In the genomic region with DNA sequence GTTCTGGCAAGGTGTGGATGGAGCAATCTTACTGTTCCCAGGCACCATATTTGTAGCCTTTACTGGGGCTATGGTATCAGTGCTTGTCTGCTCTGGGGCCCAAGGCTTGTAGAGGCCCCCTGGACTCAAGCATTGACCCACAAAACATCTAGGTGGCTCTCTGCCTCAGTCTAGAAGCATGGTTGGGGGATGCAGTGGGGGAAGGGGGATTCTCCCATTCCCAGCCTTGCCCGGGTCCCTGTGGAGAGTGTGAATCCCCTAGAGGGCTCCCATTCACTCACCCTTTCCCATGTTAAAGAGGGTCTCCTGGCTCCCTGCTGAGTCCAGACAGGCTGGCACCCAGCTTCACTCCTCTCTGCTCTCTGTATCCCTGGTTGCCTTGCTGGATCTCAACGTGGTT, we compare ENCODE assay signal across 2 cellular contexts.
TF ChIP-seq lines count a peak whose summit lies in the region.

No MANE protein-coding gene starts in this region.

TF ChIP-seq in GM23338, 12 proteins besides CTCF, POLR2A, EP300 and RAD21 (continues in another document):
- TF ChIP-seq EZH2phosphoT487 (IDR thresholded peaks at IDR 0.05; ENCODE audit: unreplicated experiment) = no peak
- no peak for TF ChIP-seq ZNF331 (CRISPR knock-in tag; IDR thresholded peaks at IDR 0.05; ENCODE audit: low read depth)
- TF ChIP-seq ZNF114 (CRISPR knock-in tag; IDR thresholded peaks at IDR 0.05) = no peak
- no peak for TF ChIP-seq NANOG (IDR thresholded peaks at IDR 0.05; ENCODE audit: borderline replicate concordance)
- TF ChIP-seq STAT1 (IDR thresholded peaks at IDR 0.05; ENCODE audit: unreplicated experiment) = no peak
- no peak for TF ChIP-seq EZH2 (IDR thresholded peaks at IDR 0.05; ENCODE audit: low read depth, unreplicated experiment)
- TF ChIP-seq, protein P1, sequence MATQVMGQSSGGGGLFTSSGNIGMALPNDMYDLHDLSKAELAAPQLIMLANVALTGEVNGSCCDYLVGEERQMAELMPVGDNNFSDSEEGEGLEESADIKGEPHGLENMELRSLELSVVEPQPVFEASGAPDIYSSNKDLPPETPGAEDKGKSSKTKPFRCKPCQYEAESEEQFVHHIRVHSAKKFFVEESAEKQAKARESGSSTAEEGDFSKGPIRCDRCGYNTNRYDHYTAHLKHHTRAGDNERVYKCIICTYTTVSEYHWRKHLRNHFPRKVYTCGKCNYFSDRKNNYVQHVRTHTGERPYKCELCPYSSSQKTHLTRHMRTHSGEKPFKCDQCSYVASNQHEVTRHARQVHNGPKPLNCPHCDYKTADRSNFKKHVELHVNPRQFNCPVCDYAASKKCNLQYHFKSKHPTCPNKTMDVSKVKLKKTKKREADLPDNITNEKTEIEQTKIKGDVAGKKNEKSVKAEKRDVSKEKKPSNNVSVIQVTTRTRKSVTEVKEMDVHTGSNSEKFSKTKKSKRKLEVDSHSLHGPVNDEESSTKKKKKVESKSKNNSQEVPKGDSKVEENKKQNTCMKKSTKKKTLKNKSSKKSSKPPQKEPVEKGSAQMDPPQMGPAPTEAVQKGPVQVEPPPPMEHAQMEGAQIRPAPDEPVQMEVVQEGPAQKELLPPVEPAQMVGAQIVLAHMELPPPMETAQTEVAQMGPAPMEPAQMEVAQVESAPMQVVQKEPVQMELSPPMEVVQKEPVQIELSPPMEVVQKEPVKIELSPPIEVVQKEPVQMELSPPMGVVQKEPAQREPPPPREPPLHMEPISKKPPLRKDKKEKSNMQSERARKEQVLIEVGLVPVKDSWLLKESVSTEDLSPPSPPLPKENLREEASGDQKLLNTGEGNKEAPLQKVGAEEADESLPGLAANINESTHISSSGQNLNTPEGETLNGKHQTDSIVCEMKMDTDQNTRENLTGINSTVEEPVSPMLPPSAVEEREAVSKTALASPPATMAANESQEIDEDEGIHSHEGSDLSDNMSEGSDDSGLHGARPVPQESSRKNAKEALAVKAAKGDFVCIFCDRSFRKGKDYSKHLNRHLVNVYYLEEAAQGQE (IDR thresholded peaks at IDR 0.05; ENCODE audit: unreplicated experiment) = no peak
- TF ChIP-seq, protein P2, sequence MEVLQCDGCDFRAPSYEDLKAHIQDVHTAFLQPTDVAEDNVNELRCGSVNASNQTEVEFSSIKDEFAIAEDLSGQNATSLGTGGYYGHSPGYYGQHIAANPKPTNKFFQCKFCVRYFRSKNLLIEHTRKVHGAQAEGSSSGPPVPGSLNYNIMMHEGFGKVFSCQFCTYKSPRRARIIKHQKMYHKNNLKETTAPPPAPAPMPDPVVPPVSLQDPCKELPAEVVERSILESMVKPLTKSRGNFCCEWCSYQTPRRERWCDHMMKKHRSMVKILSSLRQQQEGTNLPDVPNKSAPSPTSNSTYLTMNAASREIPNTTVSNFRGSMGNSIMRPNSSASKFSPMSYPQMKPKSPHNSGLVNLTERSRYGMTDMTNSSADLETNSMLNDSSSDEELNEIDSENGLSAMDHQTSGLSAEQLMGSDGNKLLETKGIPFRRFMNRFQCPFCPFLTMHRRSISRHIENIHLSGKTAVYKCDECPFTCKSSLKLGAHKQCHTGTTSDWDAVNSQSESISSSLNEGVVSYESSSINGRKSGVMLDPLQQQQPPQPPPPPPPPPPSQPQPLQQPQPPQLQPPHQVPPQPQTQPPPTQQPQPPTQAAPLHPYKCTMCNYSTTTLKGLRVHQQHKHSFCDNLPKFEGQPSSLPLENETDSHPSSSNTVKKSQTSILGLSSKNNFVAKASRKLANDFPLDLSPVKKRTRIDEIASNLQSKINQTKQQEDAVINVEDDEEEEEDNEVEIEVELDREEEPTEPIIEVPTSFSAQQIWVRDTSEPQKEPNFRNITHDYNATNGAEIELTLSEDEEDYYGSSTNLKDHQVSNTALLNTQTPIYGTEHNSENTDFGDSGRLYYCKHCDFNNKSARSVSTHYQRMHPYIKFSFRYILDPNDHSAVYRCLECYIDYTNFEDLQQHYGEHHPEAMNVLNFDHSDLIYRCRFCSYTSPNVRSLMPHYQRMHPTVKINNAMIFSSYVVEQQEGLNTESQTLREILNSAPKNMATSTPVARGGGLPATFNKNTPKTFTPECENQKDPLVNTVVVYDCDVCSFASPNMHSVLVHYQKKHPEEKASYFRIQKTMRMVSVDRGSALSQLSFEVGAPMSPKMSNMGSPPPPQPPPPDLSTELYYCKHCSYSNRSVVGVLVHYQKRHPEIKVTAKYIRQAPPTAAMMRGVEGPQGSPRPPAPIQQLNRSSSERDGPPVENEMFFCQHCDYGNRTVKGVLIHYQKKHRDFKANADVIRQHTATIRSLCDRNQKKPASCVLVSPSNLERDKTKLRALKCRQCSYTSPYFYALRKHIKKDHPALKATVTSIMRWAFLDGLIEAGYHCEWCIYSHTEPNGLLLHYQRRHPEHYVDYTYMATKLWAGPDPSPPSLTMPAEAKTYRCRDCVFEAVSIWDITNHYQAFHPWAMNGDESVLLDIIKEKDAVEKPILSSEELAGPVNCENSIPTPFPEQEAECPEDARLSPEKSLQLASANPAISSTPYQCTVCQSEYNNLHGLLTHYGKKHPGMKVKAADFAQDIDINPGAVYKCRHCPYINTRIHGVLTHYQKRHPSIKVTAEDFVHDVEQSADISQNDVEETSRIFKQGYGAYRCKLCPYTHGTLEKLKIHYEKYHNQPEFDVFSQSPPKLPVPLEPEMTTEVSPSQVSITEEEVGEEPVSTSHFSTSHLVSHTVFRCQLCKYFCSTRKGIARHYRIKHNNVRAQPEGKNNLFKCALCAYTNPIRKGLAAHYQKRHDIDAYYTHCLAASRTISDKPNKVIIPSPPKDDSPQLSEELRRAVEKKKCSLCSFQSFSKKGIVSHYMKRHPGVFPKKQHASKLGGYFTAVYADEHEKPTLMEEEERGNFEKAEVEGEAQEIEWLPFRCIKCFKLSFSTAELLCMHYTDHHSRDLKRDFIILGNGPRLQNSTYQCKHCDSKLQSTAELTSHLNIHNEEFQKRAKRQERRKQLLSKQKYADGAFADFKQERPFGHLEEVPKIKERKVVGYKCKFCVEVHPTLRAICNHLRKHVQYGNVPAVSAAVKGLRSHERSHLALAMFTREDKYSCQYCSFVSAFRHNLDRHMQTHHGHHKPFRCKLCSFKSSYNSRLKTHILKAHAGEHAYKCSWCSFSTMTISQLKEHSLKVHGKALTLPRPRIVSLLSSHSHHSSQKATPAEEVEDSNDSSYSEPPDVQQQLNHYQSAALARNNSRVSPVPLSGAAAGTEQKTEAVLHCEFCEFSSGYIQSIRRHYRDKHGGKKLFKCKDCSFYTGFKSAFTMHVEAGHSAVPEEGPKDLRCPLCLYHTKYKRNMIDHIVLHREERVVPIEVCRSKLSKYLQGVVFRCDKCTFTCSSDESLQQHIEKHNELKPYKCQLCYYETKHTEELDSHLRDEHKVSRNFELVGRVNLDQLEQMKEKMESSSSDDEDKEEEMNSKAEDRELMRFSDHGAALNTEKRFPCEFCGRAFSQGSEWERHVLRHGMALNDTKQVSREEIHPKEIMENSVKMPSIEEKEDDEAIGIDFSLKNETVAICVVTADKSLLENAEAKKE (CRISPR knock-in tag; IDR thresholded peaks at IDR 0.05) = no peak
- TF ChIP-seq JUNB (IDR thresholded peaks at IDR 0.05; ENCODE audit: unreplicated experiment) = no peak
- no peak for TF ChIP-seq CREB1 (CRISPR knock-in tag; IDR thresholded peaks at IDR 0.05; ENCODE audit: low read depth)
- no peak for TF ChIP-seq POLR2AphosphoS5 (IDR thresholded peaks at IDR 0.05; ENCODE audit: low read depth)

TF ChIP-seq in H1, 55 proteins besides CTCF, POLR2A, EP300 and RAD21:
- TF ChIP-seq TAF7 (optimal IDR thresholded peaks at IDR 0.05; ENCODE audit: borderline replicate concordance, low read depth, low read length) (no peak), NANOG (IDR thresholded peaks at IDR 0.05; ENCODE audit: insufficient read depth, low read depth, low read length, poor library complexity, severe bottlenecking) (no peak), CREB1 (IDR thresholded peaks at IDR 0.05) (no peak), EZH2 (IDR thresholded peaks at IDR 0.05; ENCODE audit: low read depth, low read length, severe bottlenecking) (no peak), TCF12 (IDR thresholded peaks at IDR 0.05; ENCODE audit: low read depth, low read length) (no peak), GTF2F1 (IDR thresholded peaks at IDR 0.05; ENCODE audit: borderline replicate concordance, low read depth, low read length) (no peak)
- TF ChIP-seq, protein P3, sequence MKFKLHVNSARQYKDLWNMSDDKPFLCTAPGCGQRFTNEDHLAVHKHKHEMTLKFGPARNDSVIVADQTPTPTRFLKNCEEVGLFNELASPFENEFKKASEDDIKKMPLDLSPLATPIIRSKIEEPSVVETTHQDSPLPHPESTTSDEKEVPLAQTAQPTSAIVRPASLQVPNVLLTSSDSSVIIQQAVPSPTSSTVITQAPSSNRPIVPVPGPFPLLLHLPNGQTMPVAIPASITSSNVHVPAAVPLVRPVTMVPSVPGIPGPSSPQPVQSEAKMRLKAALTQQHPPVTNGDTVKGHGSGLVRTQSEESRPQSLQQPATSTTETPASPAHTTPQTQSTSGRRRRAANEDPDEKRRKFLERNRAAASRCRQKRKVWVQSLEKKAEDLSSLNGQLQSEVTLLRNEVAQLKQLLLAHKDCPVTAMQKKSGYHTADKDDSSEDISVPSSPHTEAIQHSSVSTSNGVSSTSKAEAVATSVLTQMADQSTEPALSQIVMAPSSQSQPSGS (IDR thresholded peaks at IDR 0.05; ENCODE audit: low read length) = no peak
- TF ChIP-seq, protein P4, sequence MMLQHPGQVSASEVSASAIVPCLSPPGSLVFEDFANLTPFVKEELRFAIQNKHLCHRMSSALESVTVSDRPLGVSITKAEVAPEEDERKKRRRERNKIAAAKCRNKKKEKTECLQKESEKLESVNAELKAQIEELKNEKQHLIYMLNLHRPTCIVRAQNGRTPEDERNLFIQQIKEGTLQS (IDR thresholded peaks at IDR 0.05; ENCODE audit: insufficient read depth, low read depth, low read length) = no peak
